ENCODE assay signal across 20 cellular contexts in the genomic region with DNA sequence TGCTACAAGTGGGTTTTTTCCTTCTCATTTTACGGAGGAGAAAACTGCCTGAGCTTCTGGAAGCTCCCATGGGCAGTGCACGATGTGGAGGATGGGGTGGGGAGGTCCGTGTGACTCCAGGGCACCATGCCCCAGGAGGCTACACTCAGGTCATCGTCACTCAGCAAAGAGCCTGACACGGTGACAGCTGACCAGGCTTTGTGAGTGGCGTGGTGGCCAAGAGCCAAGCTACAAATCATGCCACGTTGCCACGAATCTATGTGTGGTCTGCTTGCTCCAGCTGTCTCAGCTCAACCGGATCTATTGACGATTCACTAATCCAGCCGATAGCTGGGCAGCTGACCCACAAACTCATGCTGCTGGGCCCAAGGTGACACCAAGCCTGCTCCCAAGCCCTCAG. TPM values are rescaled to one million over a fixed set of nuclear protein-coding genes. Genes with fewer than 3 reads are reported as not detected.
"Had no signal": no experiment of that assay in that cellular context is flagged by ENCODE, and none has a peak within 500 bp of the region (broad histone marks: within the 10 kb centered on the region; RNA-seq: fewer than 3 reads in every experiment).

No MANE protein-coding gene starts in this region.

- DNase-seq: activated CD4-positive, alpha-beta T cell treated with anti-CD3 and anti-CD28 coated beads for 48 hours; activated CD8-positive, alpha-beta memory T cell treated with anti-CD3 and anti-CD28 coated beads for 24 hours; activated naive CD4-positive, alpha-beta T cell treated with Interleukin-2 at 50 U/mL for 16 hours; activated naive CD8-positive, alpha-beta T cell treated with anti-CD3 and anti-CD28 coated beads, Interleukin-2, amount 50 U/mL, for 24 hours; effector CD4-positive, alpha-beta T cell; kidney; naive B cell; right lobe of liver; stimulated activated CD4-positive, alpha-beta T cell treated with anti-CD3 and anti-CD28 coated beads, Interleukin-2, amount 100 ng/mL, for 48 hours; T-helper 1 cell; testis had no signal

- H3K36me3 ChIP-seq: cardiac muscle cell, right lobe of liver had no signal

- H3K27ac Mint-ChIP-seq: mesothelial cell of epicardium; stimulated activated naive CD8-positive, alpha-beta T cell treated with anti-CD3 and anti-CD28 coated beads, Interleukin-15, Interleukin-2, amounts not matched to agents 100 ng/mL and 50 ng/mL, for 24 hours had no signal

- H3K27me3 ChIP-seq: cardiac muscle cell, right lobe of liver, testis had no signal

- H3K4me3 Mint-ChIP-seq: activated naive CD8-positive, alpha-beta T cell treated with anti-CD3 and anti-CD28 coated beads, Interleukin-2, amount 50 U/mL, for 24 hours; mesothelial cell of epicardium; stimulated activated naive CD8-positive, alpha-beta T cell treated with anti-CD3 and anti-CD28 coated beads, Interleukin-15, Interleukin-2, amounts not matched to agents 100 ng/mL and 50 ng/mL, for 24 hours had no signal

- H3K9me3 ChIP-seq: right lobe of liver, testis had no signal

- H3K36me3 Mint-ChIP-seq: mesothelial cell of epicardium had no signal

- H3K27ac ChIP-seq: cardiac muscle cell, right lobe of liver, testis, VCaP had no signal

- ATAC-seq: activated naive CD8-positive, alpha-beta T cell treated with anti-CD3 and anti-CD28 coated beads, Interleukin-2, amount 50 U/mL, for 24 hours; right lobe of liver had no signal

- H3K27me3 Mint-ChIP-seq: activated naive CD8-positive, alpha-beta T cell treated with anti-CD3 and anti-CD28 coated beads, Interleukin-2, amount 50 U/mL, for 24 hours; stimulated activated naive CD8-positive, alpha-beta T cell treated with anti-CD3 and anti-CD28 coated beads, Interleukin-15, Interleukin-2, amounts not matched to agents 100 ng/mL and 50 ng/mL, for 24 hours had no signal

- H3K4me3 ChIP-seq: cardiac muscle cell, right lobe of liver, testis had no signal

- H3K4me1 ChIP-seq: right lobe of liver, testis had no signal

RNA-seq across cellular contexts. Expression of a gene that starts 27.6 kb away (rescaled TPM):
- total RNA-seq: astrocyte, fibroblast of lung, frontal cortex, kidney, lower leg skin, mesothelial cell of epicardium had no signal
- polyA plus RNA-seq: fibroblast of lung, urinary bladder had no signal
